ENCODE assay signal across 8 cellular contexts in the genomic region with DNA sequence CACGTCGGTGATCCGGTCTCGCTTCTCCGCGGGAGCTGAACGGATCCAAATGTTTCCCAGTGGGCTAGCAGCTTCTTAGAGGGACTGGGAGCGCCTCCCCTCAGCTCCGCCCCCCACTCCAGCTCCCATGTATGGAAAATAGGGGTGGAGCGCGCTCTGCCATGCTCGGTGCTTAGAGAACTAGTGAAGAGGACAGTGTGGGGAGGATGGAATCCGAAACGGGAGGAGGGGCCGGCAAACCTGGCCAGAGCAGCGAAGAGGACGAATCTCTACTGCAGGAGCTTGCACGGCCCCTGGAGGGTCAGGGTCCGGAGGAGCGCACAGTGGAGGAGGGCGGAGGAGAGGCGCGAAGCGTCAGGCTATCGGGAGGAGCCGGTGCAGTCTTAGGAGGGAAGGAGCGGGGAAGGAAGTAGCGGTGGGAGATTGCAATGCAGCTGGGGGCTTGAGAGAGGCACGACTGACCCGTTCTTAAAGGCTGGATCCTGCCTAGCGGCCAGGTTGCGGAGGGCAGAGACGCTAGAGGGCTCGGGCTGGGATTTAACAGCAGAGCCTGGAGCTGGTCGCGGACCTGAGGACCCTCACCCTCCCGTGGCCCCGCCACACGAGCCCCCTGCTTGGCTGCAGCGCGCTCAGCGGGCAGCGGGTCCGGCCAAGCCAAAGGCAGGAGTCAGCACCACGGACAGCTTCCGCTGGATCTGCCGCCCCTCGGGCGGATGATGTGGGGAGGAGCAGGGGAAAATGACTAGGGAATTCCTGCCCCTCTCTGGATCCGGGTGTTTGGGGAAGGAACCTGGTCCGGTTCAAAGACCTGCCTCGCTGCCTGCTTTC. TPM values are rescaled to one million over a fixed set of nuclear protein-coding genes. Genes with fewer than 3 reads are reported as not detected.
A peak's percentile ranks its signal among the peaks of the same experiment; 100 is the strongest.
DNase-seq lines count a peak whose midpoint lies in the region; ATAC-seq and TF ChIP-seq lines count a peak whose summit lies in the region.

TSS of gene PRLHR (minus strand) at position 51 of the 828 bp plus-strand sequence. CDS start 404 bp downstream, outside the sequence.

- CTCF ChIA-PET in Calu3 (lab: Charles Lee): no interaction called here

- intact Hi-C loops in Calu3 (cut with micrococcal nuclease; ENCODE audit: unreplicated experiment) (no loop called here), CD14-positive monocyte (cut with micrococcal nuclease) (no loop called here)

- no peak for ATAC-seq in central memory CD8-positive, alpha-beta T cell (replicated peaks; ENCODE audit: extremely low read depth, poor library complexity, severe bottlenecking)
- no peak for ATAC-seq in GM21529 (IDR thresholded peaks at IDR 0.05; ENCODE audit: unreplicated experiment)

- H3K27me3 Mint-ChIP-seq in Calu3 (ENCODE audit: unreplicated experiment): peaks cover 36% of the 10 kb centered on the region
- peaks cover 100% of the 10 kb centered on the region for H3K27me3 Mint-ChIP-seq in central memory CD8-positive, alpha-beta T cell
- H3K27me3 Mint-ChIP-seq in CD14-positive monocyte (ENCODE audit: low read depth in 3 of 3): peaks cover 55 to 68% (median 66%) of the 10 kb centered on the region in 3 donors

- peaks cover 6% of the 10 kb centered on the region for H3K4me1 Mint-ChIP-seq in Calu3 (ENCODE audit: low read depth, unreplicated experiment)
- H3K4me1 Mint-ChIP-seq in central memory CD8-positive, alpha-beta T cell: peaks cover 18% of the 10 kb centered on the region
- peaks cover 1% of the 10 kb centered on the region for H3K4me1 Mint-ChIP-seq in CD14-positive monocyte

- H3K27ac Mint-ChIP-seq in Calu3 (ENCODE audit: unreplicated experiment): no peak within 1 kb of the TSS
- no peak within 1 kb of the TSS for H3K27ac Mint-ChIP-seq in central memory CD8-positive, alpha-beta T cell (ENCODE audit: low read depth)
- H3K27ac Mint-ChIP-seq in CD14-positive monocyte: no peak within 1 kb of the TSS

- peaks cover 6% of the 10 kb centered on the region for H3K36me3 Mint-ChIP-seq in Calu3 (ENCODE audit: insufficient read depth, unreplicated experiment)
- H3K36me3 Mint-ChIP-seq in central memory CD8-positive, alpha-beta T cell (ENCODE audit: insufficient read depth): peaks cover 1% of the 10 kb centered on the region
- H3K36me3 Mint-ChIP-seq in CD14-positive monocyte: peaks cover 6 to 7% of the 10 kb centered on the region in 2 donors

- H3K9me3 Mint-ChIP-seq in Calu3 (ENCODE audit: low read depth, unreplicated experiment) (no peaks in the 10 kb centered on the region), CD14-positive monocyte (peaks cover 8 to 24% (median 17%) of the 10 kb centered on the region in 7 donors)
- H3K9me3 Mint-ChIP-seq in central memory CD8-positive, alpha-beta T cell: no peaks in the 10 kb centered on the region

- H3K4me3 Mint-ChIP-seq in Calu3 (ENCODE audit: low read depth, unreplicated experiment) (peak within 1 kb of the TSS; percentile 12), CD14-positive monocyte (peak within 1 kb of the TSS in 1 of 2 donors; percentile 84)
- H3K4me3 Mint-ChIP-seq in central memory CD8-positive, alpha-beta T cell: peak within 1 kb of the TSS; percentile 36

- DNase-seq in Calu3 (peak; percentile 28), HuH-7 (ENCODE audit: low spot score) (peak; percentile 61), myocyte (ENCODE audit: low read depth) (peak; percentile 40), CD14-positive monocyte (ENCODE audit: low spot score) (no peak), NCI-H2107 treated with DMSO at 0.1 percent for 48 hours (lab: John Stamatoyannopoulos, UW; ENCODE audit: unreplicated experiment) (no peak), OCI-M2 (lab: John Stamatoyannopoulos, UW; ENCODE audit: unreplicated experiment) (no peak)
- DNase-seq in central memory CD8-positive, alpha-beta T cell (ENCODE audit: low spot score in 2 of 2): no peak

- no peak for TF ChIP-seq CTCF in Calu3 (IDR thresholded peaks at IDR 0.05; ENCODE audit: unreplicated experiment)
- no peak for TF ChIP-seq CTCF in CD14-positive monocyte (IDR thresholded peaks at IDR 0.05)

- no TSS peak for BruUV-seq in Calu3 (replicated peaks; lab: Mats Ljungman, UMichigan)

RNA-seq across cellular contexts. Expression of gene PRLHR, which starts in this region (rescaled TPM):
- total RNA-seq in Calu3 (2022) (not detected in 2 replicates), myocyte (not detected in 2 replicates)
- not detected for polyA plus RNA-seq in myocyte (2012)
- not detected for polyA plus RNA-seq in CD14-positive monocyte

Comparison
In these comparisons a context has a peak if more than half of its experiments do, and no peak if none do; other contexts are left out.
1. Peak in DNase-seq in Calu3; RNA of the gene not detected or under 1 TPM.
2. Peak in DNase-seq in myocyte; RNA of the gene not detected or under 1 TPM.